1 cellular context compared by ENCODE assay signal in the genomic region with DNA sequence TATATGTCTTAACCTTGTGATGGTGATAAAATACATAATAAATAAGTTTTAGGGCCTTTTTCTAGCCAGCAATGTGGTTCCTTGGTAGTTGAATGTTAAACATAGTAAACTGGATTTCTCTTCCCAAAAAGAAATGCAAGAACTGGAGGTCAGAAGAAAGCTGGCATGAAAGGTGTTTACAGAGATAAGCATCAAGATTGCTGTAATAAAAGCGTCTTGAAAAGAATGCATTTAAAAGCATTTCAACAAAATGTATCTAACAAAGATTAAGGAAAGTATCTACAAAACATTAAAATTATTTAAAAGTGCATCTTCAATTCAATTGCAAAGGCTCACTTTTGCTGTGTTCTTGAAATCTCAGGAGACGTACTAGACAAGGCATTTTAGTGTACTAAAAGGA.
TF ChIP-seq lines count a peak whose summit lies in the region.

No MANE protein-coding gene starts in this region.

TF ChIP-seq in GM23338, 12 proteins besides CTCF, POLR2A, EP300 and RAD21 (continued from another document):
- TF ChIP-seq, protein P1, sequence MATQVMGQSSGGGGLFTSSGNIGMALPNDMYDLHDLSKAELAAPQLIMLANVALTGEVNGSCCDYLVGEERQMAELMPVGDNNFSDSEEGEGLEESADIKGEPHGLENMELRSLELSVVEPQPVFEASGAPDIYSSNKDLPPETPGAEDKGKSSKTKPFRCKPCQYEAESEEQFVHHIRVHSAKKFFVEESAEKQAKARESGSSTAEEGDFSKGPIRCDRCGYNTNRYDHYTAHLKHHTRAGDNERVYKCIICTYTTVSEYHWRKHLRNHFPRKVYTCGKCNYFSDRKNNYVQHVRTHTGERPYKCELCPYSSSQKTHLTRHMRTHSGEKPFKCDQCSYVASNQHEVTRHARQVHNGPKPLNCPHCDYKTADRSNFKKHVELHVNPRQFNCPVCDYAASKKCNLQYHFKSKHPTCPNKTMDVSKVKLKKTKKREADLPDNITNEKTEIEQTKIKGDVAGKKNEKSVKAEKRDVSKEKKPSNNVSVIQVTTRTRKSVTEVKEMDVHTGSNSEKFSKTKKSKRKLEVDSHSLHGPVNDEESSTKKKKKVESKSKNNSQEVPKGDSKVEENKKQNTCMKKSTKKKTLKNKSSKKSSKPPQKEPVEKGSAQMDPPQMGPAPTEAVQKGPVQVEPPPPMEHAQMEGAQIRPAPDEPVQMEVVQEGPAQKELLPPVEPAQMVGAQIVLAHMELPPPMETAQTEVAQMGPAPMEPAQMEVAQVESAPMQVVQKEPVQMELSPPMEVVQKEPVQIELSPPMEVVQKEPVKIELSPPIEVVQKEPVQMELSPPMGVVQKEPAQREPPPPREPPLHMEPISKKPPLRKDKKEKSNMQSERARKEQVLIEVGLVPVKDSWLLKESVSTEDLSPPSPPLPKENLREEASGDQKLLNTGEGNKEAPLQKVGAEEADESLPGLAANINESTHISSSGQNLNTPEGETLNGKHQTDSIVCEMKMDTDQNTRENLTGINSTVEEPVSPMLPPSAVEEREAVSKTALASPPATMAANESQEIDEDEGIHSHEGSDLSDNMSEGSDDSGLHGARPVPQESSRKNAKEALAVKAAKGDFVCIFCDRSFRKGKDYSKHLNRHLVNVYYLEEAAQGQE (IDR thresholded peaks at IDR 0.05; ENCODE audit: unreplicated experiment): no peak
